ENCODE assay signal across 8 cellular contexts in genomic region chr5:120817044-120817985, GRCh38.
DNase-seq lines count a peak whose midpoint lies in the region; ATAC-seq and TF ChIP-seq lines count a peak whose summit lies in the region.

No MANE protein-coding gene starts in this region.

- DNase-seq in AG20443 (ENCODE audit: low spot score) (peak; percentile 29), HAP-1 (ENCODE audit: low spot score in 2 of 2) (peak; percentile 33 to 49), SKM-1 treated with dmso at 0.1 percent for 144 hours (lab: John Stamatoyannopoulos, UW; ENCODE audit: unreplicated experiment) (peak; percentile 17), hepatocyte (ENCODE audit: low spot score) (peak; percentile 44), GM19238 (ENCODE audit: insufficient read length, low spot score) (no peak), OCI-M2 (lab: John Stamatoyannopoulos, UW; ENCODE audit: unreplicated experiment) (no peak)

- H3K36me3 ChIP-seq in HAP-1 (replicated peaks) = no peaks in the 10 kb centered on the region
- H3K36me3 ChIP-seq in hepatocyte (replicated peaks; ENCODE audit: insufficient read depth, low read depth) = no peaks in the 10 kb centered on the region

- in situ Hi-C loops in HAP-1 (cut with MboI; ENCODE audit: low sequenced_read_pairs) = no loop called here

- H3K9me3 ChIP-seq in HAP-1 = no peaks in the 10 kb centered on the region
- H3K9me3 ChIP-seq in hepatocyte (ENCODE audit: low read depth) = no peaks in the 10 kb centered on the region

- no peaks in the 10 kb centered on the region for H3K9me2 ChIP-seq in hepatocyte (replicated peaks; ENCODE audit: insufficient read depth)

- no peak overlapping the region for H3K27ac ChIP-seq in hepatocyte

- ATAC-seq in HG03097 (IDR thresholded peaks at IDR 0.05; ENCODE audit: low FRiP score, unreplicated experiment) = no peak
- no peak for ATAC-seq in GM18873 (IDR thresholded peaks at IDR 0.05; ENCODE audit: low FRiP score, unreplicated experiment)

- H3K79me2 ChIP-seq in hepatocyte = no peaks in the 10 kb centered on the region

- peak; percentile 51 for TF ChIP-seq CTCF in hepatocyte (IDR thresholded peaks at IDR 0.05; ENCODE audit: poor library complexity)

- no peak overlapping the region for H2AFZ ChIP-seq in hepatocyte

- H3K4me2 ChIP-seq in hepatocyte = no peak overlapping the region

- no peak overlapping the region for H3K4me3 ChIP-seq in HAP-1
- no peak overlapping the region for H3K4me3 ChIP-seq in hepatocyte

- no peaks in the 10 kb centered on the region for H4K20me1 ChIP-seq in hepatocyte (ENCODE audit: insufficient read depth, poor library complexity, severe bottlenecking)

- WGBS in hepatocyte (ENCODE audit: low lambda C conversion rate, missing lambda C conversion rate) = 91% methylated on average over 12 of the region's 12 CpGs

- H3K27me3 ChIP-seq in HAP-1 (ENCODE audit: low read depth) (no peaks in the 10 kb centered on the region), hepatocyte (no peaks in the 10 kb centered on the region)

- H3K4me1 ChIP-seq in HAP-1 (no peaks in the 10 kb centered on the region), hepatocyte (ENCODE audit: insufficient read depth) (no peaks in the 10 kb centered on the region)

Comparison
In these comparisons a context has a peak if more than half of its experiments do, and no peak if none do; other contexts are left out.
1. DNase-seq: peak in AG20443 (single experiment), HAP-1 (2 of 2), SKM-1 treated with dmso at 0.1 percent for 144 hours (single experiment) and hepatocyte (single experiment); none in GM19238 (single experiment) and OCI-M2 (single experiment).